In genomic region chr12:44834996-44835395, GRCh38 we compare ENCODE assay signal across 8 cellular contexts. TPM values are rescaled to one million over a fixed set of nuclear protein-coding genes. Genes with fewer than 3 reads are reported as not detected.
A peak's percentile ranks its signal among the peaks of the same experiment; 100 is the strongest.
DNase-seq lines count a peak whose midpoint lies in the region; ATAC-seq and TF ChIP-seq lines count a peak whose summit lies in the region.
"Not testable (repeated sequence)": the region's sequence is repeated elsewhere in the genome, so short reads cannot be mapped to it uniquely, and the experiment has no call there.

No MANE protein-coding gene starts in this region.

- H3K27ac Mint-ChIP-seq in activated CD4-positive, alpha-beta memory T cell treated with anti-CD3 and anti-CD28 coated beads for 36 hours, result peak overlapping the region; percentile 89
- H3K27ac Mint-ChIP-seq in activated T-helper 2 cell treated with anti-CD3 and anti-CD28 coated beads, Interferon-gamma antibody, Interleukin-2, Interleukin-4, amounts not matched to agents 10 μg/mL and 5 μg/mL and 100 μg/mL, durations not matched to agents 14 hours and 24 hours and 36 hours, result peak overlapping the region; percentile 72
- H3K27ac Mint-ChIP-seq in effector memory CD8-positive, alpha-beta T cell, result peak overlapping the region; percentile 11 to 77
- peak overlapping the region; percentile 14 for H3K27ac Mint-ChIP-seq in stimulated activated effector memory CD8-positive, alpha-beta T cell treated with anti-CD3 and anti-CD28 coated beads, Interleukin-12 subunit alpha, Interleukin-12 subunit beta, amount 100 ng/mL, for 72 hours

- not testable (repeated sequence) for H3K36me3 ChIP-seq in BLaER1, Peyer's patch

- H3K9me3 ChIP-seq in BLaER1, Peyer's patch: not testable (repeated sequence)

- H3K36me3 Mint-ChIP-seq in activated CD4-positive, alpha-beta memory T cell treated with anti-CD3 and anti-CD28 coated beads for 36 hours; activated T-helper 2 cell treated with anti-CD3 and anti-CD28 coated beads, Interferon-gamma antibody, Interleukin-2, Interleukin-4, amounts not matched to agents 10 μg/mL and 5 μg/mL and 100 μg/mL, durations not matched to agents 14 hours and 24 hours and 36 hours (ENCODE audit: low read depth); effector memory CD8-positive, alpha-beta T cell (ENCODE audit: insufficient read depth); stimulated activated effector memory CD8-positive, alpha-beta T cell treated with anti-CD3 and anti-CD28 coated beads, Interleukin-12 subunit alpha, Interleukin-12 subunit beta, amount 100 ng/mL, for 72 hours: not testable (repeated sequence)

- CTCF ChIA-PET in activated CD4-positive, alpha-beta memory T cell treated with anti-CD3 and anti-CD28 coated beads for 36 hours (lab: Charles Lee), result not testable (repeated sequence)

- peaks cover 88% of the 10 kb centered on the region for H3K4me1 Mint-ChIP-seq in activated CD4-positive, alpha-beta memory T cell treated with anti-CD3 and anti-CD28 coated beads for 36 hours (ENCODE audit: low read depth)
- H3K4me1 Mint-ChIP-seq in activated T-helper 2 cell treated with anti-CD3 and anti-CD28 coated beads, Interferon-gamma antibody, Interleukin-2, Interleukin-4, amounts not matched to agents 10 μg/mL and 5 μg/mL and 100 μg/mL, durations not matched to agents 14 hours and 24 hours and 36 hours (ENCODE audit: low read depth), result peaks cover 50% of the 10 kb centered on the region
- peaks cover 29 to 40% of the 10 kb centered on the region in 2 donors for H3K4me1 Mint-ChIP-seq in effector memory CD8-positive, alpha-beta T cell (ENCODE audit: low read depth in 2 of 2)
- H3K4me1 Mint-ChIP-seq in stimulated activated effector memory CD8-positive, alpha-beta T cell treated with anti-CD3 and anti-CD28 coated beads, Interleukin-12 subunit alpha, Interleukin-12 subunit beta, amount 100 ng/mL, for 72 hours, result peaks cover 46% of the 10 kb centered on the region

- H3K4me2 ChIP-seq in BLaER1, result peak overlapping the region; percentile 82

- H3K27ac ChIP-seq in BLaER1 (peak overlapping the region; percentile 59), Peyer's patch (peak overlapping the region in 3 of 4 donors; percentile 62 to 85 (median 74)), angular gyrus (ENCODE audit: low read depth, low read length) (peak overlapping the region; percentile 89)

- peak overlapping the region; percentile 45; the same call in 1 of the 2 replicates for H3K9ac ChIP-seq in BLaER1

- ATAC-seq in effector memory CD8-positive, alpha-beta T cell (replicated peaks); stimulated activated effector memory CD8-positive, alpha-beta T cell treated with anti-CD3 and anti-CD28 coated beads, Interleukin-12 subunit alpha, Interleukin-12 subunit beta, amount 100 ng/mL, for 72 hours: not testable (repeated sequence)

- DNase-seq in Peyer's patch, result peak in 2 of 3 donors; percentile 74 to 89
- DNase-seq in activated CD4-positive, alpha-beta memory T cell treated with anti-CD3 and anti-CD28 coated beads for 36 hours; activated T-helper 2 cell treated with anti-CD3 and anti-CD28 coated beads, Interferon-gamma antibody, Interleukin-2, Interleukin-4, amounts not matched to agents 10 μg/mL and 5 μg/mL and 100 μg/mL, durations not matched to agents 14 hours and 24 hours and 36 hours (ENCODE audit: low spot score); effector memory CD8-positive, alpha-beta T cell; stimulated activated effector memory CD8-positive, alpha-beta T cell treated with anti-CD3 and anti-CD28 coated beads, Interleukin-12 subunit alpha, Interleukin-12 subunit beta, amount 100 ng/mL, for 72 hours (ENCODE audit: low spot score in 2 of 2): not testable (repeated sequence)
- DNase-seq in mucosa of gallbladder (ENCODE audit: low spot score), result peak; percentile 50

- H3K9me3 Mint-ChIP-seq in activated CD4-positive, alpha-beta memory T cell treated with anti-CD3 and anti-CD28 coated beads for 36 hours; activated T-helper 2 cell treated with anti-CD3 and anti-CD28 coated beads, Interferon-gamma antibody, Interleukin-2, Interleukin-4, amounts not matched to agents 10 μg/mL and 5 μg/mL and 100 μg/mL, durations not matched to agents 14 hours and 24 hours and 36 hours; effector memory CD8-positive, alpha-beta T cell; stimulated activated effector memory CD8-positive, alpha-beta T cell treated with anti-CD3 and anti-CD28 coated beads, Interleukin-12 subunit alpha, Interleukin-12 subunit beta, amount 100 ng/mL, for 72 hours: not testable (repeated sequence)

- not testable (repeated sequence) for H3K27me3 Mint-ChIP-seq in activated CD4-positive, alpha-beta memory T cell treated with anti-CD3 and anti-CD28 coated beads for 36 hours; activated T-helper 2 cell treated with anti-CD3 and anti-CD28 coated beads, Interferon-gamma antibody, Interleukin-2, Interleukin-4, amounts not matched to agents 10 μg/mL and 5 μg/mL and 100 μg/mL, durations not matched to agents 14 hours and 24 hours and 36 hours (ENCODE audit: low read depth); effector memory CD8-positive, alpha-beta T cell

- H3K4me1 ChIP-seq in BLaER1 (peaks cover 32% of the 10 kb centered on the region), Peyer's patch (peaks cover 0 to 12% (median 0%) of the 10 kb centered on the region in 4 donors)

- not testable (repeated sequence) for H4K20me1 ChIP-seq in BLaER1

- peak overlapping the region; percentile 6 for H3K4me3 Mint-ChIP-seq in activated CD4-positive, alpha-beta memory T cell treated with anti-CD3 and anti-CD28 coated beads for 36 hours
- not testable (repeated sequence) for H3K4me3 Mint-ChIP-seq in activated T-helper 2 cell treated with anti-CD3 and anti-CD28 coated beads, Interferon-gamma antibody, Interleukin-2, Interleukin-4, amounts not matched to agents 10 μg/mL and 5 μg/mL and 100 μg/mL, durations not matched to agents 14 hours and 24 hours and 36 hours (ENCODE audit: low read depth)
- peak overlapping the region in 1 of 2 donors; percentile 20 for H3K4me3 Mint-ChIP-seq in effector memory CD8-positive, alpha-beta T cell
- peak overlapping the region; percentile 26 for H3K4me3 Mint-ChIP-seq in stimulated activated effector memory CD8-positive, alpha-beta T cell treated with anti-CD3 and anti-CD28 coated beads, Interleukin-12 subunit alpha, Interleukin-12 subunit beta, amount 100 ng/mL, for 72 hours

- H3K27me3 ChIP-seq in BLaER1, Peyer's patch: not testable (repeated sequence)

- TF ChIP-seq CTCF in Peyer's patch (IDR thresholded peaks at IDR 0.05), result peak in 3 of 6 experiments; percentile 12 to 18 (median 13)

- TF ChIP-seq POLR2A in Peyer's patch (IDR thresholded peaks at IDR 0.05), result not testable (repeated sequence)

- intact Hi-C loops in activated CD4-positive, alpha-beta memory T cell treated with anti-CD3 and anti-CD28 coated beads for 36 hours (cut with micrococcal nuclease); activated T-helper 2 cell treated with anti-CD3 and anti-CD28 coated beads, Interferon-gamma antibody, Interleukin-2, Interleukin-4, amounts not matched to agents 10 μg/mL and 5 μg/mL and 100 μg/mL, durations not matched to agents 14 hours and 24 hours and 36 hours (cut with micrococcal nuclease): not testable (repeated sequence)

- peak overlapping the region; percentile 32; the same call in 1 of the 2 replicates for H3K4me3 ChIP-seq in BLaER1
- H3K4me3 ChIP-seq in Peyer's patch, result peak overlapping the region in 1 of 4 donors; percentile 4

- POLR2A ChIA-PET in activated CD4-positive, alpha-beta memory T cell treated with anti-CD3 and anti-CD28 coated beads for 36 hours (lab: Charles Lee), result not testable (repeated sequence)

RNA-seq across cellular contexts. Expression of gene NELL2, which starts 41.1 kb away (rescaled TPM):
- total RNA-seq in Peyer's patch (10 to 100 TPM in 3 of 4 donors, 1 to 10 TPM in 1; 7.5 to 39.2 (median 15.9) TPM), mucosa of gallbladder (12.5 TPM)
- total RNA-seq in activated CD4-positive, alpha-beta memory T cell treated with anti-CD3 and anti-CD28 coated beads for 36 hours, result 10 to 100 TPM; 40.5 to 43.5 TPM
- total RNA-seq in activated T-helper 2 cell treated with anti-CD3 and anti-CD28 coated beads, Interferon-gamma antibody, Interleukin-2, Interleukin-4, amounts not matched to agents 10 μg/mL and 5 μg/mL and 100 μg/mL, durations not matched to agents 14 hours and 24 hours and 36 hours, result 7.7 and 10.2 TPM in 2 replicates

Comparison
In these comparisons a context has a peak if more than half of its experiments do, and no peak if none do; other contexts are left out.
1. H3K27ac Mint-ChIP-seq: peak in every context shown above with its lines; median percentile 89 in activated CD4-positive, alpha-beta memory T cell treated with anti-CD3 and anti-CD28 coated beads for 36 hours; 72 in activated T-helper 2 cell treated with anti-CD3 and anti-CD28 coated beads, Interferon-gamma antibody, Interleukin-2, Interleukin-4, amounts not matched to agents 10 μg/mL and 5 μg/mL and 100 μg/mL, durations not matched to agents 14 hours and 24 hours and 36 hours; 44 in effector memory CD8-positive, alpha-beta T cell; 14 in stimulated activated effector memory CD8-positive, alpha-beta T cell treated with anti-CD3 and anti-CD28 coated beads, Interleukin-12 subunit alpha, Interleukin-12 subunit beta, amount 100 ng/mL, for 72 hours.